26 cellular contexts compared by ENCODE assay signal in genomic region chr7:55961994-55962393, GRCh38. TPM values are rescaled to one million over a fixed set of nuclear protein-coding genes. Genes with fewer than 3 reads are reported as not detected.
DNase-seq lines count a peak whose midpoint lies in the region; ATAC-seq and TF ChIP-seq lines count a peak whose summit lies in the region.
"Had no signal": no experiment of that assay in that cellular context is flagged by ENCODE, and none has a peak within 500 bp of the region (broad histone marks: within the 10 kb centered on the region; RNA-seq: fewer than 3 reads in every experiment).

No MANE protein-coding gene starts in this region.

- no peaks in the 10 kb centered on the region for H3K9me3 Mint-ChIP-seq in CD4-positive, alpha-beta T cell
- H3K9me3 Mint-ChIP-seq in naive B cell = no peaks in the 10 kb centered on the region
- H3K9me3 Mint-ChIP-seq: memory B cell had no signal

- no peak for ATAC-seq in CD4-positive, alpha-beta T cell (ENCODE audit: poor library complexity)
- no peak for ATAC-seq in naive B cell (ENCODE audit: low read depth in 2 of 2)
- ATAC-seq in GM19455 (IDR thresholded peaks at IDR 0.05; ENCODE audit: unreplicated experiment) = no peak
- no peak for ATAC-seq in HG03280 (IDR thresholded peaks at IDR 0.05; ENCODE audit: unreplicated experiment)
- ATAC-seq in sciatic nerve = no peak
- ATAC-seq: activated CD4-positive, alpha-beta T cell treated with anti-CD3 and anti-CD28 coated beads for 36 hours; left colon had no signal

- DNase-seq in CD4-positive, alpha-beta T cell = no peak
- peak; percentile 43 for DNase-seq in M059J (ENCODE audit: low read depth)
- DNase-seq in breast epithelium (ENCODE audit: low spot score in 2 of 2) = no peak
- no peak for DNase-seq in naive B cell
- DNase-seq in AML-193 (lab: John Stamatoyannopoulos, UW) = no peak
- DNase-seq in sciatic nerve (ENCODE audit: low spot score) = no peak
- DNase-seq: activated CD4-positive, alpha-beta T cell treated with anti-CD3 and anti-CD28 coated beads for 36 hours; activated CD8-positive, alpha-beta memory T cell treated with anti-CD3 and anti-CD28 coated beads for 24 hours; activated naive CD4-positive, alpha-beta T cell treated with Interleukin-2 at 50 U/mL for 16 hours; activated T-cell treated with anti-CD3 and anti-CD28 coated beads, Interleukin-2, amount 50 U/mL, for 1 hour; anterior cingulate cortex; Caco-2; caudate nucleus; dorsolateral prefrontal cortex; foreskin fibroblast; IMR-90; left colon; MG63; NCI-H1436; NCI-H510A treated with DMSO at 0.1 percent for 48 hours; nucleus accumbens had no signal

- H3K4me1 Mint-ChIP-seq in CD4-positive, alpha-beta T cell (ENCODE audit: low read depth) = peaks cover 27% of the 10 kb centered on the region
- H3K4me1 Mint-ChIP-seq in naive B cell = peaks cover 16 to 31% (median 31%) of the 10 kb centered on the region in 3 donors

- no peaks in the 10 kb centered on the region for H3K9me3 ChIP-seq in CD4-positive, alpha-beta T cell (ENCODE audit: control insufficient read depth, low read length)
- no peaks in the 10 kb centered on the region for H3K9me3 ChIP-seq in breast epithelium
- H3K9me3 ChIP-seq: Caco-2, HAP-1, MG63 had no signal

- no peak overlapping the region for H3K27ac ChIP-seq in CD4-positive, alpha-beta T cell (ENCODE audit: low read depth, low read length)
- peak overlapping the region; percentile 63 to 96 for H3K27ac ChIP-seq in breast epithelium
- H3K27ac ChIP-seq: dorsolateral prefrontal cortex, skin epidermis had no signal

- no peaks in the 10 kb centered on the region for H3K27me3 ChIP-seq in CD4-positive, alpha-beta T cell (ENCODE audit: control insufficient read depth, insufficient read depth, low read length)
- no peaks in the 10 kb centered on the region for H3K27me3 ChIP-seq in breast epithelium
- H3K27me3 ChIP-seq: dorsolateral prefrontal cortex, MG63 had no signal

- H3K36me3 ChIP-seq in breast epithelium = no peaks in the 10 kb centered on the region

- TF ChIP-seq CTCF in CD4-positive, alpha-beta T cell (IDR thresholded peaks at IDR 0.05) = no peak
- no peak for TF ChIP-seq CTCF in breast epithelium (IDR thresholded peaks at IDR 0.05)

- no peak for TF ChIP-seq POLR2A in breast epithelium (IDR thresholded peaks at IDR 0.05)

- CTCF ChIA-PET in CD4-positive, alpha-beta T cell (lab: Charles Lee) = no interaction called here

- H3K27me3 Mint-ChIP-seq in CD4-positive, alpha-beta T cell = no peaks in the 10 kb centered on the region
- H3K27me3 Mint-ChIP-seq in naive B cell = no peaks in the 10 kb centered on the region
- H3K27me3 Mint-ChIP-seq: activated CD4-positive, alpha-beta T cell treated with anti-CD3 and anti-CD28 coated beads for 36 hours; memory B cell had no signal

- H3K4me3 Mint-ChIP-seq in CD4-positive, alpha-beta T cell = peak overlapping the region; percentile 40
- H3K4me3 Mint-ChIP-seq in naive B cell = peak overlapping the region in 1 of 8 donors; percentile 39
- H3K4me3 Mint-ChIP-seq: activated CD4-positive, alpha-beta T cell treated with anti-CD3 and anti-CD28 coated beads for 36 hours; memory B cell had no signal

- H3K4me1 ChIP-seq in breast epithelium = peaks cover 0 to 5% of the 10 kb centered on the region in 2 donors
- H3K4me1 ChIP-seq: Caco-2 had no signal

- POLR2A ChIA-PET in CD4-positive, alpha-beta T cell (lab: Charles Lee) = interaction anchor here (0.6 kb wide), 1 partner anchor 14 kb away, joined by 3 read pairs; no protein-coding TSS in a partner anchor

- no peak overlapping the region for H3K4me3 ChIP-seq in breast epithelium
- H3K4me3 ChIP-seq: dorsolateral prefrontal cortex, HAP-1, MG63, skin epidermis had no signal

- intact Hi-C loops in CD4-positive, alpha-beta T cell (cut with DNase I, micrococcal nuclease) = loop anchor here (1.0 to 10.0 kb wide), 7 partner anchors 10 to 1207 kb away; partner anchors contain the start of genes CHCHD2 (in 1 of the 2), SEC61G (in 1 of the 2) and VOPP1 (in 1 of the 2)
- intact Hi-C loops in breast epithelium (cut with DNase I; ENCODE audit: low total_unique reads) (loop anchor here (5.0 kb wide), 1 partner anchor 525 kb away; no protein-coding TSS in a partner anchor), sciatic nerve (cut with DNase I) (no loop called here)

- no peaks in the 10 kb centered on the region for H3K36me3 Mint-ChIP-seq in CD4-positive, alpha-beta T cell (ENCODE audit: low read depth)
- H3K36me3 Mint-ChIP-seq in naive B cell = no peaks in the 10 kb centered on the region

- no peak overlapping the region for H3K27ac Mint-ChIP-seq in CD4-positive, alpha-beta T cell
- peak overlapping the region in 4 of 6 donors; percentile 27 to 88 (median 58) for H3K27ac Mint-ChIP-seq in naive B cell
- H3K27ac Mint-ChIP-seq: activated CD4-positive, alpha-beta T cell treated with anti-CD3 and anti-CD28 coated beads for 36 hours; memory B cell had no signal

RNA-seq across cellular contexts. Expression of gene NIPSNAP2, which starts 2.4 kb away (rescaled TPM):
- total RNA-seq in CD4-positive, alpha-beta T cell = 10 to 100 TPM; 40.7 to 45.9 TPM
- total RNA-seq in M059J (2014; rRNA removed; shearing (Covaris generic)) = 56.7 and 65.8 TPM in 2 replicates
- total RNA-seq in breast epithelium (100 to 1,000 TPM in 1 of 3 donors, 10 to 100 TPM in 2; 79.8 to 128 (median 87.2) TPM), sciatic nerve (47.4 TPM)
- polyA plus RNA-seq in naive B cell (ENCODE audit: low read depth in 6 of 6) = 100 to 1,000 TPM in 1 of 6 donors, 10 to 100 TPM in 5; 47.8 to 137 (median 57.2) TPM

RNA-seq across cellular contexts. Expression of gene MRPS17, which starts 10.3 kb away (rescaled TPM):
- 1 to 10 TPM; 6.7 to 6.9 TPM for total RNA-seq in CD4-positive, alpha-beta T cell
- 15.9 and 20.3 TPM in 2 replicates for total RNA-seq in M059J (2014; rRNA removed; shearing (Covaris generic))
- total RNA-seq in breast epithelium (10 to 100 TPM in 1 of 3 donors, 1 to 10 TPM in 2; 6.9 to 10.4 (median 9.2) TPM), sciatic nerve (8.1 TPM)
- polyA plus RNA-seq in naive B cell (ENCODE audit: low read depth in 6 of 6) = 10 to 100 TPM; 10.0 to 18.1 (median 17.5) TPM
